17 cellular contexts compared by ENCODE assay signal in the genomic region with DNA sequence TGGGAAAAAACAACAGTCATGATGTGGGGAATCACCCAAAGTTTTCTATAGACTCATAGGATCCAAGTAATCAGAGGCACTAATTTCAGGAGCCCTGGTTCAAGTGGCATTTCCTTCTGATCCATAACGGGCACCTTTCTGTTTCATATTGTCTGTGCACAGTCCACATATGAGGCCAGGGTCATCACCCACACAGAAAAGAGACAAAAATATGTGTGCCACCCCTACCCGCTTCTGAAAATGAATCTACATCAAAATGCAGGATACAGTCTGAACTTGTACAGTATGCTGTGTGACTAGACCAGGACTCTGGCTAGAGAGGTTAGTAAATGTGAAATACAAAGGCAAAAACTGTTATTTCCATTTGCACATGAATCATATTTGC. TPM values are rescaled to one million over a fixed set of nuclear protein-coding genes. Genes with fewer than 3 reads are reported as not detected.
DNase-seq lines count a peak whose midpoint lies in the region; ATAC-seq and FAIRE-seq lines count a peak whose summit lies in the region.
"Had no signal": no experiment of that assay in that cellular context is flagged by ENCODE, and none has a peak within 500 bp of the region (broad histone marks: within the 10 kb centered on the region; RNA-seq: fewer than 3 reads in every experiment).

No MANE protein-coding gene starts in this region.

- peak overlapping the region; percentile 90 for H3K27ac Mint-ChIP-seq in activated T-cell treated with anti-CD3 and anti-CD28 coated beads, Interleukin-2, amount 50 U/mL, for 24 hours
- H3K27ac Mint-ChIP-seq in activated T-helper 2 cell treated with anti-CD3 and anti-CD28 coated beads, Interferon-gamma antibody, Interleukin-2, Interleukin-4, amounts not matched to agents 10 μg/mL and 5 μg/mL and 100 μg/mL, durations not matched to agents 14 hours and 24 hours and 36 hours = peak overlapping the region; percentile 8

- DNase-seq in activated T-cell treated with anti-CD3 and anti-CD28 coated beads, Interleukin-2, amount 50 U/mL, for 24 hours = no peak
- DNase-seq in activated T-cell treated with anti-CD3 and anti-CD28 coated beads for 4 hours = no peak
- no peak for DNase-seq in GM19239 (ENCODE audit: insufficient read length, low spot score)
- DNase-seq in activated T-helper 2 cell treated with anti-CD3 and anti-CD28 coated beads, Interferon-gamma antibody, Interleukin-2, Interleukin-4, amounts not matched to agents 10 μg/mL and 5 μg/mL and 100 μg/mL, durations not matched to agents 14 hours and 24 hours and 36 hours (ENCODE audit: low spot score) = no peak
- DNase-seq in NCI-H2171 treated with DMSO at 0.1 percent for 48 hours (lab: John Stamatoyannopoulos, UW) = no peak
- DNase-seq in GM19240 (ENCODE audit: insufficient read length, low spot score) = no peak
- DNase-seq: adrenal gland; MG63; NCI-H2029 treated with DMSO at 0.1 percent for 48 hours; stimulated activated CD4-positive, alpha-beta T cell treated with anti-CD3 and anti-CD28 coated beads, Interleukin-2, amount 100 ng/mL, for 48 hours had no signal

- no peaks in the 10 kb centered on the region for H3K36me3 ChIP-seq in rectal smooth muscle tissue (ENCODE audit: control insufficient read depth, insufficient read depth, low read length)
- H3K36me3 ChIP-seq: adrenal gland, HAP-1, MG63, right atrium auricular region, vagina had no signal

- H3K4me1 ChIP-seq in rectal smooth muscle tissue (ENCODE audit: control insufficient read depth, insufficient read depth, low read length) = peaks cover 29% of the 10 kb centered on the region
- H3K4me1 ChIP-seq: right atrium auricular region had no signal

- H3K4me3 Mint-ChIP-seq in activated T-cell treated with anti-CD3 and anti-CD28 coated beads, Interleukin-2, amount 50 U/mL, for 24 hours = no peak overlapping the region
- H3K4me3 Mint-ChIP-seq in activated T-helper 2 cell treated with anti-CD3 and anti-CD28 coated beads, Interferon-gamma antibody, Interleukin-2, Interleukin-4, amounts not matched to agents 10 μg/mL and 5 μg/mL and 100 μg/mL, durations not matched to agents 14 hours and 24 hours and 36 hours (ENCODE audit: low read depth) = no peak overlapping the region
- H3K4me3 Mint-ChIP-seq: neural crest cell had no signal

- peak; percentile 40 for FAIRE-seq in GM19239 (lab: Jason Lieb, UNC)
- FAIRE-seq: RCC 7860 had no signal

- H3K4me1 Mint-ChIP-seq in activated T-cell treated with anti-CD3 and anti-CD28 coated beads, Interleukin-2, amount 50 U/mL, for 24 hours (ENCODE audit: low read depth) = peaks cover 44% of the 10 kb centered on the region
- peaks cover 27% of the 10 kb centered on the region for H3K4me1 Mint-ChIP-seq in activated T-helper 2 cell treated with anti-CD3 and anti-CD28 coated beads, Interferon-gamma antibody, Interleukin-2, Interleukin-4, amounts not matched to agents 10 μg/mL and 5 μg/mL and 100 μg/mL, durations not matched to agents 14 hours and 24 hours and 36 hours (ENCODE audit: low read depth)
- H3K4me1 Mint-ChIP-seq: neural crest cell had no signal

- H3K27me3 ChIP-seq in rectal smooth muscle tissue (ENCODE audit: control insufficient read depth, insufficient read depth, low read length) = no peaks in the 10 kb centered on the region
- H3K27me3 ChIP-seq: adrenal gland, MG63, right atrium auricular region, vagina had no signal

- no peak overlapping the region for H3K9ac ChIP-seq in rectal smooth muscle tissue (ENCODE audit: low read length)

- no peaks in the 10 kb centered on the region for H3K36me3 Mint-ChIP-seq in activated T-cell treated with anti-CD3 and anti-CD28 coated beads, Interleukin-2, amount 50 U/mL, for 24 hours (ENCODE audit: low read depth)
- no peaks in the 10 kb centered on the region for H3K36me3 Mint-ChIP-seq in activated T-helper 2 cell treated with anti-CD3 and anti-CD28 coated beads, Interferon-gamma antibody, Interleukin-2, Interleukin-4, amounts not matched to agents 10 μg/mL and 5 μg/mL and 100 μg/mL, durations not matched to agents 14 hours and 24 hours and 36 hours (ENCODE audit: low read depth)

- peak overlapping the region; percentile 89 for H3K27ac ChIP-seq in rectal smooth muscle tissue (ENCODE audit: low read depth, low read length)
- H3K27ac ChIP-seq: adrenal gland, right atrium auricular region had no signal

- intact Hi-C loops in activated T-helper 2 cell treated with anti-CD3 and anti-CD28 coated beads, Interferon-gamma antibody, Interleukin-2, Interleukin-4, amounts not matched to agents 10 μg/mL and 5 μg/mL and 100 μg/mL, durations not matched to agents 14 hours and 24 hours and 36 hours (cut with micrococcal nuclease) = loop anchor here (1.0 to 5.0 kb wide), 5 partner anchors 17 to 134 kb away; no protein-coding TSS in a partner anchor

- no peak for ATAC-seq in GM19023 (IDR thresholded peaks at IDR 0.05; ENCODE audit: unreplicated experiment)

- H3K9me3 Mint-ChIP-seq in activated T-cell treated with anti-CD3 and anti-CD28 coated beads, Interleukin-2, amount 50 U/mL, for 24 hours = no peaks in the 10 kb centered on the region
- no peaks in the 10 kb centered on the region for H3K9me3 Mint-ChIP-seq in activated T-helper 2 cell treated with anti-CD3 and anti-CD28 coated beads, Interferon-gamma antibody, Interleukin-2, Interleukin-4, amounts not matched to agents 10 μg/mL and 5 μg/mL and 100 μg/mL, durations not matched to agents 14 hours and 24 hours and 36 hours
- H3K9me3 Mint-ChIP-seq: neural crest cell had no signal

- no peaks in the 10 kb centered on the region for H3K27me3 Mint-ChIP-seq in activated T-cell treated with anti-CD3 and anti-CD28 coated beads, Interleukin-2, amount 50 U/mL, for 24 hours
- no peaks in the 10 kb centered on the region for H3K27me3 Mint-ChIP-seq in activated T-helper 2 cell treated with anti-CD3 and anti-CD28 coated beads, Interferon-gamma antibody, Interleukin-2, Interleukin-4, amounts not matched to agents 10 μg/mL and 5 μg/mL and 100 μg/mL, durations not matched to agents 14 hours and 24 hours and 36 hours (ENCODE audit: low read depth)

- no peak overlapping the region for H3K4me3 ChIP-seq in rectal smooth muscle tissue (ENCODE audit: low read length)
- H3K4me3 ChIP-seq: adrenal gland, HAP-1, MG63, right atrium auricular region, vagina had no signal

RNA-seq across cellular contexts. Expression of a gene that starts 17.4 kb away (rescaled TPM):
- 250 and 251 TPM in 2 replicates for total RNA-seq in activated T-helper 2 cell treated with anti-CD3 and anti-CD28 coated beads, Interferon-gamma antibody, Interleukin-2, Interleukin-4, amounts not matched to agents 10 μg/mL and 5 μg/mL and 100 μg/mL, durations not matched to agents 14 hours and 24 hours and 36 hours
